In the genomic region with DNA sequence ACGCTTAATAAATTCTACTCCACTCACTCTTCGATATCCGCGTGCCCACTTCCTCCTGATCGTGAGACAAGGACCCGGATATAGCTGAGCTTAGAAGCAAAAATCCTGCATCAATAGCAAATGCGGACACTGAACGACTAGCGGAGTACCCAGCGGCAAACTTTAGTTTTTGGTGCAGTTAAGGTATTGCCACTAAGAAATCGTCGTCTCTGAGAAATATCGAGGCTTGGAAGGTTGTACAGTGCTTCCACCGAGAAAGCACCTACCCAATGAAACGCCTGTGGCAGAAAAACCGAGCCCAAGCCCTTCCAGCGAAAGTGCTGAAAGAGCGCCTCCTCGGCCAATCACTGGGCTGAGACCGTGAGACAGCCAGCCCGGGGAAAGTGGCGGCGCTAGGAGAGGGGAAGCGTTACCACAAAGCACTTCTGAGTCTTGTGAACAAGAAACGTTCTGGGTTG, we compare ENCODE assay signal across 8 cellular contexts. TPM values are rescaled to one million over a fixed set of nuclear protein-coding genes. Genes with fewer than 3 reads are reported as not detected.
DNase-seq lines count a peak whose midpoint lies in the region; ATAC-seq, FAIRE-seq and TF ChIP-seq lines count a peak whose summit lies in the region.

No MANE protein-coding gene starts in this region.

- no peaks in the 10 kb centered on the region for H3K9me3 ChIP-seq in H1 (ENCODE audit: insufficient read depth in 2 of 2, low read depth in 1 of 2, low read length in 1 of 2)
- H3K9me3 ChIP-seq in mucosa of rectum (ENCODE audit: control insufficient read depth in 2 of 2, low read length in 2 of 2): no peaks in the 10 kb centered on the region

- H3K18ac ChIP-seq in H1 (ENCODE audit: extremely low read depth, low read length): 0 out of 2 replicates have a peak overlapping the region, but pooled peaks have one; percentile 75

- H3K27me3 ChIP-seq in H1 (replicated peaks in 1 of 4; ENCODE audit: control insufficient read depth in 3 of 4, extremely low read depth in 1 of 4, insufficient read depth in 3 of 4, low read length in 3 of 4) (peaks cover 31 to 55% (median 46%) of the 10 kb centered on the region in 4 experiments), mucosa of rectum (ENCODE audit: control insufficient read depth in 2 of 2, insufficient read depth in 2 of 2, low read length in 2 of 2) (no peaks in the 10 kb centered on the region)

- H3K4ac ChIP-seq in H1 (replicated peaks; ENCODE audit: insufficient read length, low read depth, low read length): no peak overlapping the region

- H3K36me3 Mint-ChIP-seq in activated CD4-positive, alpha-beta memory T cell treated with anti-CD3 and anti-CD28 coated beads, Interleukin-2, amount 10 ng/mL, durations not matched to agents 7 days and 5 days (ENCODE audit: low read depth): peaks cover 2% of the 10 kb centered on the region

- DNase-seq in COLO668 (lab: John Stamatoyannopoulos, UW; ENCODE audit: unreplicated experiment) (peak; percentile 81), GM20000 (ENCODE audit: low spot score) (peak; percentile 69), NK-92 (lab: John Stamatoyannopoulos, UW; ENCODE audit: unreplicated experiment) (peak; percentile 46), H1 (ENCODE audit: low read depth in 1 of 2, low spot score in 2 of 2) (peak in 1 of 2 experiments; percentile 68)
- peak; percentile 88 for DNase-seq in activated CD4-positive, alpha-beta memory T cell treated with anti-CD3 and anti-CD28 coated beads, Interleukin-2, amount 10 ng/mL, durations not matched to agents 7 days and 5 days
- DNase-seq in stimulated activated naive CD4-positive, alpha-beta T cell (lab: John Stamatoyannopoulos, UW): peak; percentile 79 to 98 (median 84)

- H3K9me3 Mint-ChIP-seq in activated CD4-positive, alpha-beta memory T cell treated with anti-CD3 and anti-CD28 coated beads, Interleukin-2, amount 10 ng/mL, durations not matched to agents 7 days and 5 days: no peaks in the 10 kb centered on the region

- H3K9ac ChIP-seq in H1 (replicated peaks in 1 of 4; ENCODE audit: extremely low read depth in 1 of 4, low read depth in 3 of 4, low read length in 3 of 4) (peak overlapping the region in 3 of 4 experiments; percentile 13 to 31 (median 17); a peak in 4 of 7 replicates), mucosa of rectum (ENCODE audit: low read depth in 1 of 2, low read length in 2 of 2) (peak overlapping the region; percentile 80 to 94)

- H2AFZ ChIP-seq in H1 (ENCODE audit: low read length): peak overlapping the region; percentile 97

- no peak overlapping the region for H2AK5ac ChIP-seq in H1 (ENCODE audit: low read depth, low read length)

- H3K56ac ChIP-seq in H1 (replicated peaks; ENCODE audit: insufficient read length, low read depth, low read length): no peak overlapping the region

- H3K4me1 ChIP-seq in H1 (replicated peaks in 1 of 4; ENCODE audit: control insufficient read depth in 3 of 4, insufficient read depth in 4 of 4, low read length in 3 of 4): peaks cover 0 to 3% (median 0%) of the 10 kb centered on the region in 4 experiments; a peak in 2 of 7 replicates
- peaks cover 11 to 16% of the 10 kb centered on the region in 2 donors for H3K4me1 ChIP-seq in mucosa of rectum (ENCODE audit: control insufficient read depth in 2 of 2, insufficient read depth in 2 of 2, low read length in 2 of 2)

- WGBS in H1 (ENCODE audit: extremely low coverage in 1 of 2, insufficient coverage in 1 of 2, insufficient read length in 1 of 2, insufficient replicate concordance in 2 of 2, low coverage in 1 of 2, low lambda C conversion rate in 2 of 2, missing lambda C conversion rate in 1 of 2), 2 experiments: 2% methylated on average over 24 of the region's 25 CpGs; no CpG with 5 or more reads in 1 of the 2 experiments

- H2BK20ac ChIP-seq in H1 (ENCODE audit: low read length): no peak overlapping the region

- no peak overlapping the region for H3K27ac ChIP-seq in H1 (ENCODE audit: low read depth, low read length)
- peak overlapping the region; percentile 93 to 94 for H3K27ac ChIP-seq in mucosa of rectum (ENCODE audit: low read depth in 2 of 2, low read length in 2 of 2)

- no peaks in the 10 kb centered on the region for H3K79me1 ChIP-seq in H1 (ENCODE audit: low read depth, low read length)

- H3K27me3 Mint-ChIP-seq in activated CD4-positive, alpha-beta memory T cell treated with anti-CD3 and anti-CD28 coated beads, Interleukin-2, amount 10 ng/mL, durations not matched to agents 7 days and 5 days: peaks cover 5% of the 10 kb centered on the region

- POLR2A ChIA-PET in activated CD4-positive, alpha-beta memory T cell treated with anti-CD3 and anti-CD28 coated beads, Interleukin-2, amount 10 ng/mL, durations not matched to agents 7 days and 5 days (lab: Charles Lee): interaction anchor here (0.7 to 5.1 kb wide), 22 partner anchors 8 to 595 kb away, joined by 3 to 363 read pairs (median 6); a partner anchor contains a TSS
- POLR2A ChIA-PET in H1 (lab: Charles Lee; ENCODE audit: partially characterized antibody): interaction anchor here (0.5 to 2.3 kb wide), 8 partner anchors 9 to 1092 kb away, joined by 3 to 9 read pairs (median 4); no protein-coding TSS in a partner anchor

- peak overlapping the region; percentile 76 to 82 for H3K4me2 ChIP-seq in H1 (ENCODE audit: insufficient read depth in 1 of 2, low read depth in 2 of 2, low read length in 2 of 2)

- H2BK5ac ChIP-seq in H1 (ENCODE audit: low read depth, low read length): peak overlapping the region; percentile 94; the same call in 1 of the 2 replicates

- H3K14ac ChIP-seq in H1 (ENCODE audit: insufficient read length): no peak overlapping the region

- FAIRE-seq in H1 (lab: Jason Lieb, UNC): no peak

- peaks cover 1 to 2% of the 10 kb centered on the region in 2 experiments for H4K20me1 ChIP-seq in H1 (replicated peaks in 1 of 2; ENCODE audit: control insufficient read depth in 1 of 2, insufficient read depth in 2 of 2, low read length in 2 of 2)

- TF ChIP-seq CTCF in GM20000 (IDR thresholded peaks at IDR 0.05; ENCODE audit: extremely low read depth, missing control alignments): no peak
- no peak for TF ChIP-seq CTCF in H1 (IDR thresholded peaks at IDR 0.05; ENCODE audit: control extremely low read depth in 1 of 3, insufficient read depth in 1 of 3, low read depth in 1 of 3, low read length in 3 of 3)

- peak; percentile 20 for ATAC-seq in HG03575 (IDR thresholded peaks at IDR 0.05; ENCODE audit: extremely low read depth, insufficient number of reproducible peaks, low FRiP score, unreplicated experiment)

- peak overlapping the region; percentile 97 for H3K27ac Mint-ChIP-seq in activated CD4-positive, alpha-beta memory T cell treated with anti-CD3 and anti-CD28 coated beads, Interleukin-2, amount 10 ng/mL, durations not matched to agents 7 days and 5 days

- peak overlapping the region; percentile 91 for H2BK12ac ChIP-seq in H1 (ENCODE audit: low read depth, low read length)

- peak overlapping the region; percentile 44 for H4K5ac ChIP-seq in H1 (ENCODE audit: insufficient read length, low read depth, low read length)

- H3K4me3 Mint-ChIP-seq in activated CD4-positive, alpha-beta memory T cell treated with anti-CD3 and anti-CD28 coated beads, Interleukin-2, amount 10 ng/mL, durations not matched to agents 7 days and 5 days: peak overlapping the region; percentile 89

- H4K91ac ChIP-seq in H1 (replicated peaks; ENCODE audit: insufficient read length, low read length): no peak overlapping the region

- peak in 1 of 2 experiments; percentile 45; a peak in 1 of 3 replicates for TF ChIP-seq EP300 in H1 (IDR thresholded peaks at IDR 0.05; ENCODE audit: borderline replicate concordance in 1 of 2, low read depth in 2 of 2, low read length in 2 of 2)

- no peaks in the 10 kb centered on the region for H3K79me2 ChIP-seq in H1 (ENCODE audit: control insufficient read depth in 1 of 2, insufficient read depth in 2 of 2, low read length in 2 of 2)

- H3K4me1 Mint-ChIP-seq in activated CD4-positive, alpha-beta memory T cell treated with anti-CD3 and anti-CD28 coated beads, Interleukin-2, amount 10 ng/mL, durations not matched to agents 7 days and 5 days: peaks cover 39% of the 10 kb centered on the region

- H3K4me3 ChIP-seq in H1 (ENCODE audit: extremely low read depth in 1 of 4, insufficient read depth in 2 of 4, low read depth in 3 of 4, low read length in 4 of 4) (peak overlapping the region; percentile 51 to 69 (median 59)), mucosa of rectum (ENCODE audit: low read length in 2 of 2) (peak overlapping the region; percentile 85 to 88)

- H3K36me3 ChIP-seq in H1 (ENCODE audit: control insufficient read depth in 2 of 4, insufficient read depth in 4 of 4, low read length in 3 of 4) (no peaks in the 10 kb centered on the region), mucosa of rectum (ENCODE audit: control insufficient read depth in 2 of 2, insufficient read depth in 2 of 2, low read length in 2 of 2) (no peaks in the 10 kb centered on the region)

- H3K23me2 ChIP-seq in H1 (ENCODE audit: low read depth, low read length): peaks cover 12% of the 10 kb centered on the region; the same call in 1 of the 2 replicates

- H2BK120ac ChIP-seq in H1 (replicated peaks; ENCODE audit: low read depth, low read length): no peak overlapping the region

- no peak for TF ChIP-seq RAD21 in H1 (IDR thresholded peaks at IDR 0.05 in 1 of 2, conservative IDR thresholded peaks at IDR 0.05 in 1 of 2; ENCODE audit: low read depth in 2 of 2, low read length in 2 of 2)

- TF ChIP-seq POLR2A in H1 (IDR thresholded peaks at IDR 0.05; ENCODE audit: control extremely low read depth in 1 of 2, low read depth in 2 of 2, low read length in 2 of 2): no peak; a peak in 1 of 3 replicates

- H3K23ac ChIP-seq in H1 (ENCODE audit: insufficient read length): no peak overlapping the region

- peak overlapping the region; percentile 75; the same call in 1 of the 2 replicates for H4K8ac ChIP-seq in H1 (ENCODE audit: extremely low read depth, insufficient read depth, low read length)

- H2BK15ac ChIP-seq in H1 (ENCODE audit: low read length): peak overlapping the region; percentile 53; the same call in 1 of the 2 replicates

- CTCF ChIA-PET in activated CD4-positive, alpha-beta memory T cell treated with anti-CD3 and anti-CD28 coated beads, Interleukin-2, amount 10 ng/mL, durations not matched to agents 7 days and 5 days (lab: Charles Lee): interaction anchor here (0.9 to 4.5 kb wide), 13 partner anchors 9 to 548 kb away, joined by 3 to 83 read pairs (median 9); no protein-coding TSS in a partner anchor
- CTCF ChIA-PET in H1 (lab: Charles Lee; ENCODE audit: partially characterized antibody): interaction anchor here (0.5 to 2.9 kb wide), 12 partner anchors 9 to 284 kb away, joined by 3 to 15 read pairs (median 3); no protein-coding TSS in a partner anchor

RNA-seq across cellular contexts. Expression of a gene that starts 32.2 kb away (rescaled TPM):
- 10 to 100 TPM; 25.1 to 28.3 TPM for total RNA-seq in activated CD4-positive, alpha-beta memory T cell treated with anti-CD3 and anti-CD28 coated beads, Interleukin-2, amount 10 ng/mL, durations not matched to agents 7 days and 5 days
- total RNA-seq in H1 (2021; fragmentation: NEBNext Ultra II Directional; extraction: Animal tissue kit (Norgen Biotek cat#: 25700)): 0.17 and 0.29 TPM in 2 replicates
- 0.08 and 0.11 TPM in 2 replicates for polyA plus RNA-seq in H1 (2011; rRNA removed)
- 0.14 TPM for polyA plus RNA-seq in H1 (2011; cell fraction: cytosol; rRNA removed)
- polyA plus RNA-seq in H1 (2011; cell fraction: nucleus; rRNA removed): 0.30 TPM
- 0.11 TPM in 1 of 4 replicates, not detected in the others for polyA plus RNA-seq in H1 (2012, experiment 1 of 2)
- polyA plus RNA-seq in H1 (2012, experiment 2 of 2): not detected
- polyA plus RNA-seq in H1 (2013, experiment 1 of 2): not detected
- 0.04 TPM for polyA plus RNA-seq in H1 (2013, experiment 2 of 2)
- polyA minus RNA-seq in H1 (2011; rRNA and poly(A)+ RNA removed): 0.56 and 1.2 TPM in 2 replicates
- not detected for polyA minus RNA-seq in H1 (2011; cell fraction: cytosol; rRNA and poly(A)+ RNA removed)
- 1.2 TPM for polyA minus RNA-seq in H1 (2011; cell fraction: nucleus; rRNA and poly(A)+ RNA removed)

Comparison
In these comparisons a context has a peak if more than half of its experiments do, and no peak if none do; other contexts are left out.
1. RNA of a gene that starts 32.2 kb away (total RNA-seq): 25.1 to 28.3 TPM in activated CD4-positive, alpha-beta memory T cell treated with anti-CD3 and anti-CD28 coated beads, Interleukin-2, amount 10 ng/mL, durations not matched to agents 7 days and 5 days; 0.17 to 0.29 TPM in H1; every median in the first group is over 10 times any median in the second.